In genomic region chr7:474605-475424, GRCh38 we compare ENCODE assay signal across 1 cellular context.
TF ChIP-seq lines count a peak whose summit lies in the region.

No MANE protein-coding gene starts in this region.

TF ChIP-seq in HepG2, 621 proteins besides CTCF, POLR2A, EP300 and RAD21:
- 0 out of 2 replicates have a peak, but pooled peaks have one; percentile 18 for TF ChIP-seq PATZ1 (CRISPR knock-in tag; IDR thresholded peaks at IDR 0.05)
- peak; percentile 76 for TF ChIP-seq ZNF687 (CRISPR knock-in tag; IDR thresholded peaks at IDR 0.05)
- peak; percentile 59 for TF ChIP-seq NR2F6 (IDR thresholded peaks at IDR 0.05)
- TF ChIP-seq NR2F6 (CRISPR knock-in tag; IDR thresholded peaks at IDR 0.05): peak; percentile 75; the same call in 1 of the 2 replicates
- TF ChIP-seq PAXIP1 (CRISPR knock-in tag; conservative IDR thresholded peaks at IDR 0.05): 0 out of 2 replicates have a peak, but pooled peaks have one; percentile 22
- peak; percentile 46; the same call in 1 of the 2 replicates for TF ChIP-seq ZBTB38 (CRISPR knock-in tag; IDR thresholded peaks at IDR 0.05)
- no peak for TF ChIP-seq THYN1 (CRISPR knock-in tag; IDR thresholded peaks at IDR 0.05; ENCODE audit: borderline replicate concordance, low read depth)
- TF ChIP-seq GABPA (IDR thresholded peaks at IDR 0.05; ENCODE audit: low read depth, low read length): no peak; the same call in 1 of the 2 replicates
- peak; percentile 40 for TF ChIP-seq GABPA (CRISPR knock-in tag; IDR thresholded peaks at IDR 0.05; ENCODE audit: low read depth)
- TF ChIP-seq ZNF788 (CRISPR knock-in tag; IDR thresholded peaks at IDR 0.05; ENCODE audit: borderline replicate concordance): 0 out of 2 replicates have a peak, but pooled peaks have one; percentile 26
- peak; percentile 26; the same call in 1 of the 2 replicates for TF ChIP-seq ZFX (CRISPR knock-in tag; IDR thresholded peaks at IDR 0.05; ENCODE audit: low read depth)
- no peak for TF ChIP-seq ARNTL (CRISPR knock-in tag; IDR thresholded peaks at IDR 0.05)
- TF ChIP-seq HNF4G (IDR thresholded peaks at IDR 0.05; ENCODE audit: borderline replicate concordance, low read depth, low read length): peak; percentile 60; the same call in 1 of the 2 replicates
- TF ChIP-seq HNF4G (CRISPR knock-in tag; IDR thresholded peaks at IDR 0.05; ENCODE audit: borderline replicate concordance, low read depth): no peak
- peak; percentile 31; the same call in 1 of the 2 replicates for TF ChIP-seq ZBTB7A (CRISPR knock-in tag; IDR thresholded peaks at IDR 0.05)
- no peak for TF ChIP-seq ATF1 (CRISPR knock-in tag; IDR thresholded peaks at IDR 0.05)
- TF ChIP-seq HNF4A (CRISPR knock-in tag; IDR thresholded peaks at IDR 0.05): peak; percentile 46; the same call in 1 of the 2 replicates
- TF ChIP-seq HOXA3 (CRISPR knock-in tag; IDR thresholded peaks at IDR 0.05): peak; percentile 58
- 0 out of 2 replicates have a peak, but pooled peaks have one; percentile 29 for TF ChIP-seq GABPB1 (CRISPR knock-in tag; IDR thresholded peaks at IDR 0.05)
- no peak for TF ChIP-seq DR1 (CRISPR knock-in tag; IDR thresholded peaks at IDR 0.05)
- TF ChIP-seq BCL3 (CRISPR knock-in tag; IDR thresholded peaks at IDR 0.05): 0 out of 2 replicates have a peak, but pooled peaks have one; percentile 2
- TF ChIP-seq NR2C2 (CRISPR knock-in tag; IDR thresholded peaks at IDR 0.05; ENCODE audit: borderline replicate concordance): peak; percentile 85
- TF ChIP-seq ZNF44 (CRISPR knock-in tag; IDR thresholded peaks at IDR 0.05): no peak
- peak; percentile 30 for TF ChIP-seq YY1 (IDR thresholded peaks at IDR 0.05; ENCODE audit: insufficient read depth, insufficient replicate concordance, low read depth, low read length)
- TF ChIP-seq ZNF333 (CRISPR knock-in tag; IDR thresholded peaks at IDR 0.05; ENCODE audit: borderline replicate concordance): peak; percentile 100
- no peak for TF ChIP-seq ZNF615 (CRISPR knock-in tag; IDR thresholded peaks at IDR 0.05; ENCODE audit: borderline replicate concordance)
TF ChIP-seq in HepG2: peak in this region for 17.
